Comparison of ENCODE assay signal across 1 cellular context in genomic region chr20:37178839-37179670, GRCh38.
A peak's percentile ranks its signal among the peaks of the same experiment; 100 is the strongest.
TF ChIP-seq lines count a peak whose summit lies in the region.

TSS of gene MROH8 (minus strand) at chr20:37179548.
TSS of gene RPN2 (plus strand) at chr20:37179330. CDS start at chr20:37179357, 27 bp downstream.

TF ChIP-seq in HepG2, 621 proteins besides CTCF, POLR2A, EP300 and RAD21 (continued from another document):
- TF ChIP-seq E2F1 (CRISPR knock-in tag; IDR thresholded peaks at IDR 0.05) (peak; percentile 93), ZNF124 (CRISPR knock-in tag; IDR thresholded peaks at IDR 0.05) (peak; percentile 84; the same call in 1 of the 2 replicates), ZNF547 (CRISPR knock-in tag; IDR thresholded peaks at IDR 0.05) (peak; percentile 91), TCF7 (IDR thresholded peaks at IDR 0.05; ENCODE audit: low read depth) (no peak)
- TF ChIP-seq, protein P1, sequence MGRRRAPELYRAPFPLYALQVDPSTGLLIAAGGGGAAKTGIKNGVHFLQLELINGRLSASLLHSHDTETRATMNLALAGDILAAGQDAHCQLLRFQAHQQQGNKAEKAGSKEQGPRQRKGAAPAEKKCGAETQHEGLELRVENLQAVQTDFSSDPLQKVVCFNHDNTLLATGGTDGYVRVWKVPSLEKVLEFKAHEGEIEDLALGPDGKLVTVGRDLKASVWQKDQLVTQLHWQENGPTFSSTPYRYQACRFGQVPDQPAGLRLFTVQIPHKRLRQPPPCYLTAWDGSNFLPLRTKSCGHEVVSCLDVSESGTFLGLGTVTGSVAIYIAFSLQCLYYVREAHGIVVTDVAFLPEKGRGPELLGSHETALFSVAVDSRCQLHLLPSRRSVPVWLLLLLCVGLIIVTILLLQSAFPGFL (CRISPR knock-in tag; IDR thresholded peaks at IDR 0.05): peak; percentile 68
- TF ChIP-seq, protein P2, sequence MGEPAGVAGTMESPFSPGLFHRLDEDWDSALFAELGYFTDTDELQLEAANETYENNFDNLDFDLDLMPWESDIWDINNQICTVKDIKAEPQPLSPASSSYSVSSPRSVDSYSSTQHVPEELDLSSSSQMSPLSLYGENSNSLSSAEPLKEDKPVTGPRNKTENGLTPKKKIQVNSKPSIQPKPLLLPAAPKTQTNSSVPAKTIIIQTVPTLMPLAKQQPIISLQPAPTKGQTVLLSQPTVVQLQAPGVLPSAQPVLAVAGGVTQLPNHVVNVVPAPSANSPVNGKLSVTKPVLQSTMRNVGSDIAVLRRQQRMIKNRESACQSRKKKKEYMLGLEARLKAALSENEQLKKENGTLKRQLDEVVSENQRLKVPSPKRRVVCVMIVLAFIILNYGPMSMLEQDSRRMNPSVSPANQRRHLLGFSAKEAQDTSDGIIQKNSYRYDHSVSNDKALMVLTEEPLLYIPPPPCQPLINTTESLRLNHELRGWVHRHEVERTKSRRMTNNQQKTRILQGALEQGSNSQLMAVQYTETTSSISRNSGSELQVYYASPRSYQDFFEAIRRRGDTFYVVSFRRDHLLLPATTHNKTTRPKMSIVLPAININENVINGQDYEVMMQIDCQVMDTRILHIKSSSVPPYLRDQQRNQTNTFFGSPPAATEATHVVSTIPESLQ (CRISPR knock-in tag; conservative IDR thresholded peaks at IDR 0.05): peak; percentile 88; the same call in 1 of the 2 replicates
TF ChIP-seq in HepG2: peak in this region for 428.
